ENCODE assay signal across 17 cellular contexts in genomic region chr6:20652691-20653479, GRCh38.
DNase-seq lines count a peak whose midpoint lies in the region; ATAC-seq, FAIRE-seq and TF ChIP-seq lines count a peak whose summit lies in the region.
"Had no signal": no experiment of that assay in that cellular context is flagged by ENCODE, and none has a peak within 500 bp of the region (broad histone marks: within the 10 kb centered on the region; RNA-seq: fewer than 3 reads in every experiment).

No MANE protein-coding gene starts in this region.

- H2AFZ ChIP-seq in neuronal stem cell (ENCODE audit: low read length), result no peak overlapping the region

- no peak overlapping the region for H3K4me3 Mint-ChIP-seq in mesothelial cell of epicardium
- no peak overlapping the region for H3K4me3 Mint-ChIP-seq in effector memory CD8-positive, alpha-beta T cell
- H3K4me3 Mint-ChIP-seq: activated naive CD8-positive, alpha-beta T cell treated with anti-CD3 and anti-CD28 coated beads, Interleukin-2, amount 10 ng/mL, durations not matched to agents 7 days and 5 days; B cell had no signal

- H2BK120ac ChIP-seq in neuronal stem cell (ENCODE audit: low read depth, low read length), result no peak overlapping the region

- peaks cover 9% of the 10 kb centered on the region for H3K9me3 Mint-ChIP-seq in mesothelial cell of epicardium
- peaks cover 0 to 2% of the 10 kb centered on the region in 2 donors for H3K9me3 Mint-ChIP-seq in effector memory CD8-positive, alpha-beta T cell

- no peak overlapping the region for H2BK5ac ChIP-seq in neuronal stem cell (ENCODE audit: low read length)

- no peak overlapping the region for H4K91ac ChIP-seq in neuronal stem cell (ENCODE audit: low read depth, low read length, poor library complexity)

- H3K4me3 ChIP-seq in neuronal stem cell (ENCODE audit: low read length in 2 of 2), result no peak overlapping the region
- H3K4me3 ChIP-seq: gastrocnemius medialis, GM12878 had no signal

- no peak for ATAC-seq in effector memory CD8-positive, alpha-beta T cell (replicated peaks)
- ATAC-seq in HG03469 (IDR thresholded peaks at IDR 0.05; ENCODE audit: unreplicated experiment), result no peak
- ATAC-seq in HG02938 (IDR thresholded peaks at IDR 0.05; ENCODE audit: unreplicated experiment), result no peak
- ATAC-seq: gastrocnemius medialis, GM12878 had no signal

- no peak overlapping the region for H3K14ac ChIP-seq in neuronal stem cell (ENCODE audit: low read length)

- H3K79me1 ChIP-seq in neuronal stem cell (ENCODE audit: low read depth, low read length), result no peaks in the 10 kb centered on the region

- no peak overlapping the region for H3K4ac ChIP-seq in neuronal stem cell (ENCODE audit: low read length)

- H3K27me3 Mint-ChIP-seq in mesothelial cell of epicardium (ENCODE audit: low read depth), result no peaks in the 10 kb centered on the region
- no peaks in the 10 kb centered on the region for H3K27me3 Mint-ChIP-seq in effector memory CD8-positive, alpha-beta T cell
- H3K27me3 Mint-ChIP-seq: activated naive CD8-positive, alpha-beta T cell treated with anti-CD3 and anti-CD28 coated beads, Interleukin-2, amount 10 ng/mL, durations not matched to agents 7 days and 5 days; B cell had no signal

- peak; percentile 94 for FAIRE-seq in RCC 7860 (lab: Jason Lieb, UNC)
- FAIRE-seq: GM12878 had no signal

- H2AK5ac ChIP-seq in neuronal stem cell (ENCODE audit: low read depth, low read length), result no peak overlapping the region

- peak overlapping the region; percentile 88 for H3K27ac Mint-ChIP-seq in mesothelial cell of epicardium
- H3K27ac Mint-ChIP-seq in effector memory CD8-positive, alpha-beta T cell, result no peak overlapping the region
- H3K27ac Mint-ChIP-seq: activated naive CD8-positive, alpha-beta T cell treated with anti-CD3 and anti-CD28 coated beads, Interleukin-2, amount 10 ng/mL, durations not matched to agents 7 days and 5 days; B cell had no signal

- no peak overlapping the region for H3K18ac ChIP-seq in neuronal stem cell (ENCODE audit: low read length)

- no peak overlapping the region for H3K9ac ChIP-seq in neuronal stem cell (ENCODE audit: low read depth, low read length, poor library complexity)

- H3K27me3 ChIP-seq in neuronal stem cell (ENCODE audit: control insufficient read depth in 3 of 3, insufficient read depth in 3 of 3, low read depth in 1 of 3, low read length in 3 of 3), result no peaks in the 10 kb centered on the region
- H3K27me3 ChIP-seq: gastrocnemius medialis had no signal

- peaks cover 43% of the 10 kb centered on the region for H3K4me1 Mint-ChIP-seq in mesothelial cell of epicardium
- H3K4me1 Mint-ChIP-seq in effector memory CD8-positive, alpha-beta T cell (ENCODE audit: low read depth in 2 of 2), result peaks cover 7 to 25% of the 10 kb centered on the region in 2 donors

- no peak for TF ChIP-seq CTCF in mesothelial cell of epicardium (IDR thresholded peaks at IDR 0.05; ENCODE audit: unreplicated experiment)

- H3K23ac ChIP-seq in neuronal stem cell (ENCODE audit: low read depth, low read length, poor library complexity), result no peak overlapping the region

- H3K9me3 ChIP-seq in neuronal stem cell (replicated peaks in 1 of 2; ENCODE audit: control insufficient read depth in 2 of 2, insufficient read depth in 1 of 2, low read depth in 1 of 2, low read length in 2 of 2), result no peaks in the 10 kb centered on the region
- H3K9me3 ChIP-seq: gastrocnemius medialis had no signal

- WGBS in neuronal stem cell (ENCODE audit: extremely low coverage in 2 of 2, insufficient read length in 2 of 2, insufficient replicate concordance in 1 of 2), 2 donors, result no CpG with 5 or more reads among the region's 9 CpGs

- peak overlapping the region; percentile 68 for H3K27ac ChIP-seq in epithelial cell of prostate
- no peak overlapping the region for H3K27ac ChIP-seq in neuronal stem cell (replicated peaks; ENCODE audit: low read length)
- H3K27ac ChIP-seq: gastrocnemius medialis had no signal

- H3K36me3 ChIP-seq in neuronal stem cell (replicated peaks in 1 of 2; ENCODE audit: control insufficient read depth in 2 of 2, insufficient read depth in 2 of 2, low read length in 2 of 2), result peaks cover 0 to 4% of the 10 kb centered on the region in 2 donors
- H3K36me3 ChIP-seq: gastrocnemius medialis had no signal

- DNase-seq in EH (ENCODE audit: low read depth) (peak; percentile 72), RCC 7860 (ENCODE audit: low spot score) (peak; percentile 73), epithelial cell of prostate (ENCODE audit: low read depth, low spot score) (peak; percentile 44), mesothelial cell of epicardium (ENCODE audit: low spot score in 2 of 2, unreplicated experiment in 2 of 2) (no peak), neuronal stem cell (ENCODE audit: low spot score) (no peak)
- DNase-seq in effector memory CD8-positive, alpha-beta T cell, result no peak
- DNase-seq: activated CD4-positive, alpha-beta T cell treated with anti-CD3 and anti-CD28 coated beads for 1 hour; activated naive CD8-positive, alpha-beta T cell treated with anti-CD3 and anti-CD28 coated beads, Interleukin-2, amount 10 ng/mL, durations not matched to agents 7 days and 5 days; DND-41; gastrocnemius medialis; NCI-H1436; NCI-H446; trophoblast cell had no signal

- no peak overlapping the region for H2BK12ac ChIP-seq in neuronal stem cell (ENCODE audit: low read length)

- H3K4me1 ChIP-seq in neuronal stem cell (ENCODE audit: control insufficient read depth in 2 of 2, insufficient read depth in 1 of 2, low read depth in 1 of 2, low read length in 2 of 2), result no peaks in the 10 kb centered on the region
- H3K4me1 ChIP-seq: gastrocnemius medialis had no signal

- no peak overlapping the region for H3K4me2 ChIP-seq in neuronal stem cell (ENCODE audit: insufficient read depth, low read length, poor library complexity, severe bottlenecking)

- peaks cover 20% of the 10 kb centered on the region for H3K36me3 Mint-ChIP-seq in mesothelial cell of epicardium
- H3K36me3 Mint-ChIP-seq in effector memory CD8-positive, alpha-beta T cell (ENCODE audit: insufficient read depth), result peaks cover 17% of the 10 kb centered on the region

- H4K8ac ChIP-seq in neuronal stem cell (ENCODE audit: low read depth, low read length), result no peak overlapping the region

- no peak overlapping the region for H2BK15ac ChIP-seq in neuronal stem cell (ENCODE audit: low read length)

Comparison
In these comparisons a context has a peak if more than half of its experiments do, and no peak if none do; other contexts are left out.
1. DNase-seq: peak in EH (single experiment), RCC 7860 (single experiment) and epithelial cell of prostate (single experiment); none in mesothelial cell of epicardium (0 of 2), effector memory CD8-positive, alpha-beta T cell (0 of 3) and neuronal stem cell (single experiment).